ENCODE assay signal across 20 cellular contexts in genomic region chr1:225607355-225607754, GRCh38. TPM values are rescaled to one million over a fixed set of nuclear protein-coding genes. Genes with fewer than 3 reads are reported as not detected.
DNase-seq lines count a peak whose midpoint lies in the region; ATAC-seq, FAIRE-seq and TF ChIP-seq lines count a peak whose summit lies in the region.
"Had no signal": no experiment of that assay in that cellular context is flagged by ENCODE, and none has a peak within 500 bp of the region (broad histone marks: within the 10 kb centered on the region; RNA-seq: fewer than 3 reads in every experiment).

No MANE protein-coding gene starts in this region.

- DNase-seq in D721Med (ENCODE audit: insufficient read length, low spot score) (no peak), HuH-7 (ENCODE audit: low spot score) (peak; percentile 37), esophagus muscularis mucosa (ENCODE audit: extremely low spot score) (no peak), trophoblast cell (no peak), SK-N-DZ (ENCODE audit: low spot score) (no peak), dedifferentiated amniotic fluid mesenchymal stem cell (ENCODE audit: extremely low spot score) (no peak)
- DNase-seq in effector memory CD8-positive, alpha-beta T cell, result no peak
- DNase-seq: activated CD4-positive, alpha-beta T cell treated with anti-CD3 and anti-CD28 coated beads, Interleukin-2, amount 50 U/mL, for 4 hours; activated T-cell treated with anti-CD3 and anti-CD28 coated beads, Interleukin-2, amount 50 U/mL, for 48 hours; Caco-2; islet precursor cell; NCI-H226; OCI-M1; pancreas; stimulated activated CD4-positive, alpha-beta T cell treated with anti-CD3 and anti-CD28 coated beads, Interleukin-15, amount 100 ng/mL, for 24 hours had no signal

- TF ChIP-seq CTCF in D721Med (IDR thresholded peaks at IDR 0.05; ENCODE audit: insufficient read depth, missing control alignments) (no peak), esophagus muscularis mucosa (IDR thresholded peaks at IDR 0.05) (no peak)

- peak overlapping the region; percentile 33 for H2BK120ac ChIP-seq in trophoblast cell (ENCODE audit: insufficient read depth, low read length, poor library complexity)

- peaks cover 0 to 6% of the 10 kb centered on the region in 2 donors for H3K27me3 Mint-ChIP-seq in effector memory CD8-positive, alpha-beta T cell
- H3K27me3 Mint-ChIP-seq: stimulated activated naive CD8-positive, alpha-beta T cell treated with anti-CD3 and anti-CD28 coated beads, Interleukin-15, Interleukin-2, amounts not matched to agents 100 ng/mL and 50 ng/mL, for 24 hours had no signal

- no peaks in the 10 kb centered on the region for H3K9me3 Mint-ChIP-seq in effector memory CD8-positive, alpha-beta T cell
- H3K9me3 Mint-ChIP-seq: stimulated activated naive CD8-positive, alpha-beta T cell treated with anti-CD3 and anti-CD28 coated beads, Interleukin-15, Interleukin-2, amounts not matched to agents 100 ng/mL and 50 ng/mL, for 24 hours had no signal

- H3K27ac Mint-ChIP-seq in effector memory CD8-positive, alpha-beta T cell, result no peak overlapping the region
- H3K27ac Mint-ChIP-seq: stimulated activated naive CD8-positive, alpha-beta T cell treated with anti-CD3 and anti-CD28 coated beads, Interleukin-15, Interleukin-2, amounts not matched to agents 100 ng/mL and 50 ng/mL, for 24 hours had no signal

- H3K27ac ChIP-seq in esophagus muscularis mucosa (replicated peaks in 1 of 4), result peak overlapping the region; percentile 2 to 51 (median 23)
- no peak overlapping the region for H3K27ac ChIP-seq in trophoblast cell (ENCODE audit: low read depth, low read length)
- H3K27ac ChIP-seq: pancreas had no signal

- no peak for TF ChIP-seq POLR2A in esophagus muscularis mucosa (IDR thresholded peaks at IDR 0.05; ENCODE audit: low read depth)

- H2BK5ac ChIP-seq in trophoblast cell (ENCODE audit: low read depth, low read length, poor library complexity), result no peak overlapping the region

- peaks cover 43 to 86% (median 69%) of the 10 kb centered on the region in 4 donors for H3K4me1 ChIP-seq in esophagus muscularis mucosa
- H3K4me1 ChIP-seq in trophoblast cell (ENCODE audit: control insufficient read depth in 1 of 2, insufficient read depth in 2 of 2, low read length in 2 of 2), result peaks cover 0 to 9% of the 10 kb centered on the region in 2 experiments

- no peak overlapping the region for H4K91ac ChIP-seq in trophoblast cell (ENCODE audit: low read depth, low read length)

- H3K36me3 Mint-ChIP-seq in effector memory CD8-positive, alpha-beta T cell (ENCODE audit: insufficient read depth), result no peaks in the 10 kb centered on the region

- H3K14ac ChIP-seq in trophoblast cell (ENCODE audit: low read length), result no peak overlapping the region

- H2AK5ac ChIP-seq in trophoblast cell (ENCODE audit: low read length), result no peak overlapping the region

- no peak overlapping the region for H2BK12ac ChIP-seq in trophoblast cell (ENCODE audit: low read length)

- 67% methylated on average over 3 of the region's 3 CpGs for WGBS in esophagus muscularis mucosa
- no CpG with 5 or more reads among the region's 3 CpGs for WGBS in trophoblast cell (ENCODE audit: extremely low coverage, insufficient coverage, insufficient read length)

- H3K4me2 ChIP-seq in trophoblast cell (ENCODE audit: low read length), result no peak overlapping the region

- H3K23ac ChIP-seq in trophoblast cell (ENCODE audit: low read length), result no peak overlapping the region

- H3K9ac ChIP-seq in trophoblast cell (ENCODE audit: low read length), result no peak overlapping the region

- no peak overlapping the region for H3K18ac ChIP-seq in trophoblast cell (ENCODE audit: low read length)

- peak; percentile 60 for FAIRE-seq in D721Med (lab: Jason Lieb, UNC)
- FAIRE-seq: endothelial cell of umbilical vein, GM12892, pancreas had no signal

- no peak for ATAC-seq in effector memory CD8-positive, alpha-beta T cell (replicated peaks)
- no peak for ATAC-seq in HG02981 (IDR thresholded peaks at IDR 0.05; ENCODE audit: unreplicated experiment)
- ATAC-seq: HCT116, pancreas had no signal

- no peak overlapping the region for H4K12ac ChIP-seq in trophoblast cell (ENCODE audit: low read depth, low read length)

- peak overlapping the region; percentile 38 for H4K8ac ChIP-seq in trophoblast cell (ENCODE audit: low read depth, low read length)

- H3K79me1 ChIP-seq in trophoblast cell (ENCODE audit: low read length), result no peaks in the 10 kb centered on the region

- no peak overlapping the region for H3K4me3 Mint-ChIP-seq in effector memory CD8-positive, alpha-beta T cell
- H3K4me3 Mint-ChIP-seq: stimulated activated naive CD8-positive, alpha-beta T cell treated with anti-CD3 and anti-CD28 coated beads, Interleukin-15, Interleukin-2, amounts not matched to agents 100 ng/mL and 50 ng/mL, for 24 hours had no signal

- H3K79me2 ChIP-seq in trophoblast cell (ENCODE audit: control insufficient read depth, insufficient read depth, low read length, poor library complexity), result peaks cover 12% of the 10 kb centered on the region

- H3K36me3 ChIP-seq in esophagus muscularis mucosa (no peaks in the 10 kb centered on the region), trophoblast cell (ENCODE audit: control insufficient read depth in 1 of 2, insufficient read depth in 2 of 2, low read length in 2 of 2) (no peaks in the 10 kb centered on the region)
- H3K36me3 ChIP-seq: pancreas had no signal

- TF ChIP-seq EP300 in esophagus muscularis mucosa (IDR thresholded peaks at IDR 0.05), result no peak

- H3K4me1 Mint-ChIP-seq in effector memory CD8-positive, alpha-beta T cell (ENCODE audit: low read depth in 2 of 2), result no peaks in the 10 kb centered on the region

- H3K27me3 ChIP-seq in esophagus muscularis mucosa (no peaks in the 10 kb centered on the region), trophoblast cell (ENCODE audit: insufficient read depth, low read length) (no peaks in the 10 kb centered on the region)
- H3K27me3 ChIP-seq: pancreas had no signal

- H3K4ac ChIP-seq in trophoblast cell (ENCODE audit: low read depth, low read length), result peak overlapping the region; percentile 92

- intact Hi-C loops in esophagus muscularis mucosa (cut with DNase I), result no loop called here

- H3K9me3 ChIP-seq in esophagus muscularis mucosa, result no peaks in the 10 kb centered on the region
- no peaks in the 10 kb centered on the region for H3K9me3 ChIP-seq in trophoblast cell (ENCODE audit: insufficient read depth, low read depth, low read length)
- H3K9me3 ChIP-seq: Caco-2, pancreas had no signal

- H3K4me3 ChIP-seq in esophagus muscularis mucosa (no peak overlapping the region), trophoblast cell (ENCODE audit: low read depth, low read length) (no peak overlapping the region)
- H3K4me3 ChIP-seq: pancreas had no signal

- H2AFZ ChIP-seq in trophoblast cell (ENCODE audit: insufficient read depth, low read length, poor library complexity), result no peak overlapping the region

RNA-seq across cellular contexts. Expression of gene ENAH, which starts 45.6 kb away (rescaled TPM):
- total RNA-seq in esophagus muscularis mucosa, result 100 to 1,000 TPM; 198 to 229 (median 201) TPM
- 106 and 111 TPM in 2 replicates for polyA plus RNA-seq in trophoblast cell (2013)
- polyA plus RNA-seq in SK-N-DZ (2014; cell fraction: cytosol; rRNA removed), result 28.3 and 37.7 TPM in 2 replicates
- polyA plus RNA-seq in SK-N-DZ (2014; cell fraction: nucleus; rRNA removed), result 22.7 and 36.7 TPM in 2 replicates
